Comparison of ENCODE assay signal across 1 cellular context in genomic region chr1:178093150-178093957, GRCh38.
TF ChIP-seq lines count a peak whose summit lies in the region.

No MANE protein-coding gene starts in this region.

TF ChIP-seq in HepG2, 621 proteins besides CTCF, POLR2A, EP300 and RAD21 (continued from another document and continues in another):
- TF ChIP-seq TFAP4 (IDR thresholded peaks at IDR 0.05; ENCODE audit: borderline replicate concordance, low read depth) (no peak; the same call in 1 of the 2 replicates), UBTF (CRISPR knock-in tag; IDR thresholded peaks at IDR 0.05) (no peak), FOXO4 (CRISPR knock-in tag; conservative IDR thresholded peaks at IDR 0.05) (no peak), PRMT3 (CRISPR knock-in tag; IDR thresholded peaks at IDR 0.05; ENCODE audit: borderline replicate concordance, low read depth) (peak; percentile 51; the same call in 1 of the 2 replicates), SIN3A (IDR thresholded peaks at IDR 0.05; ENCODE audit: borderline replicate concordance, low read depth, low read length) (peak; percentile 78; the same call in 1 of the 2 replicates), GTF3A (CRISPR knock-in tag; conservative IDR thresholded peaks at IDR 0.05) (no peak), E2F1 (CRISPR knock-in tag; IDR thresholded peaks at IDR 0.05) (no peak), ZNF281 (CRISPR knock-in tag; IDR thresholded peaks at IDR 0.05; ENCODE audit: borderline replicate concordance) (no peak), ZNF782 (CRISPR knock-in tag; IDR thresholded peaks at IDR 0.05; ENCODE audit: borderline replicate concordance) (no peak), GTF2F1 (IDR thresholded peaks at IDR 0.05; ENCODE audit: low read length) (no peak), CHD2 (IDR thresholded peaks at IDR 0.05; ENCODE audit: low read depth, low read length) (no peak), IKZF5 (CRISPR knock-in tag; IDR thresholded peaks at IDR 0.05) (no peak; the same call in 1 of the 2 replicates), TP53 (CRISPR knock-in tag; conservative IDR thresholded peaks at IDR 0.05) (no peak), IRX3 (CRISPR knock-in tag; IDR thresholded peaks at IDR 0.05; ENCODE audit: borderline replicate concordance, low read depth) (no peak), ZNF607 (CRISPR knock-in tag; IDR thresholded peaks at IDR 0.05; ENCODE audit: borderline replicate concordance) (no peak), EZH2 (conservative IDR thresholded peaks at IDR 0.05; ENCODE audit: low read depth, low read length) (no peak), RNF219 (CRISPR knock-in tag; IDR thresholded peaks at IDR 0.05) (no peak), CREB1 (IDR thresholded peaks at IDR 0.05) (peak; percentile 58), CREB1 (CRISPR knock-in tag; IDR thresholded peaks at IDR 0.05) (no peak), ELF4 (CRISPR knock-in tag; IDR thresholded peaks at IDR 0.05; ENCODE audit: borderline replicate concordance) (no peak), ZNF282 (IDR thresholded peaks at IDR 0.05; ENCODE audit: partially characterized antibody) (no peak), ZNF264 (CRISPR knock-in tag; IDR thresholded peaks at IDR 0.05) (no peak), FOXK1 (CRISPR knock-in tag; IDR thresholded peaks at IDR 0.05; ENCODE audit: borderline replicate concordance, low read depth) (peak; percentile 63; the same call in 1 of the 2 replicates), NFKB2 (CRISPR knock-in tag; IDR thresholded peaks at IDR 0.05; ENCODE audit: borderline replicate concordance) (0 out of 2 replicates have a peak, but pooled peaks have one; percentile 29), U2AF2 (IDR thresholded peaks at IDR 0.05; ENCODE audit: low read depth, low read length) (no peak), ATF4 (CRISPR knock-in tag; IDR thresholded peaks at IDR 0.05) (no peak), ZBTB7A (CRISPR knock-in tag; IDR thresholded peaks at IDR 0.05) (no peak), HNRNPH1 (optimal IDR thresholded peaks at IDR 0.05; ENCODE audit: low read depth, low read length) (no peak), MAFG (CRISPR knock-in tag; IDR thresholded peaks at IDR 0.05) (no peak), KLF15 (CRISPR knock-in tag; IDR thresholded peaks at IDR 0.05; ENCODE audit: borderline replicate concordance) (no peak), GLI4 (CRISPR knock-in tag; IDR thresholded peaks at IDR 0.05; ENCODE audit: borderline replicate concordance) (no peak), HNF4A (CRISPR knock-in tag; IDR thresholded peaks at IDR 0.05) (no peak), RBM22 (optimal IDR thresholded peaks at IDR 0.05; ENCODE audit: low read length) (no peak), ZNF629 (CRISPR knock-in tag; conservative IDR thresholded peaks at IDR 0.05) (no peak), HDAC1 (CRISPR knock-in tag; IDR thresholded peaks at IDR 0.05) (no peak; the same call in 1 of the 2 replicates), ZMYM4 (CRISPR knock-in tag; IDR thresholded peaks at IDR 0.05) (peak; percentile 75), ZNF121 (CRISPR knock-in tag; IDR thresholded peaks at IDR 0.05) (no peak), DMTF1 (CRISPR knock-in tag; IDR thresholded peaks at IDR 0.05) (no peak), KLF6 (CRISPR knock-in tag; IDR thresholded peaks at IDR 0.05) (no peak), ZNF570 (CRISPR knock-in tag; IDR thresholded peaks at IDR 0.05; ENCODE audit: borderline replicate concordance) (no peak), RFX5 (IDR thresholded peaks at IDR 0.05; ENCODE audit: low read depth, low read length) (no peak; the same call in 1 of the 2 replicates), PHF20 (CRISPR knock-in tag; IDR thresholded peaks at IDR 0.05) (peak; percentile 56; the same call in 1 of the 2 replicates), SMARCE1 (IDR thresholded peaks at IDR 0.05; ENCODE audit: borderline replicate concordance) (no peak)
